33 cellular contexts compared by ENCODE assay signal in genomic region chr22:23057331-23057730, GRCh38.
"Had no signal": no experiment of that assay in that cellular context is flagged by ENCODE, and none has a peak within 500 bp of the region (broad histone marks: within the 10 kb centered on the region; RNA-seq: fewer than 3 reads in every experiment).

No MANE protein-coding gene starts in this region.

- H3K4me3 Mint-ChIP-seq: activated B cell treated with CpG ODN at 0.5 μM for 24 hours; activated CD8-positive, alpha-beta T cell treated with anti-CD3 and anti-CD28 coated beads for 36 hours; activated naive CD8-positive, alpha-beta T cell; activated T-cell treated with anti-CD3 and anti-CD28 coated beads, Interleukin-2, amount 50 U/mL, for 24 hours; activated T-helper 17 cell treated with anti-CD3 and anti-CD28 coated beads, Interleukin-2, amount 50 U/mL, for 72 hours; dendritic cell treated with granulocyte-macrophage colony-stimulating factor and Interleukin-4, amounts not matched to agents 40 ng/mL and 50 ng/mL, for 4 days; endodermal cell; T-helper 17 cell; T-helper 2 cell treated with Interferon-gamma antibody and Interleukin-4, amounts not matched to agents 5 μg/mL and 100 μg/mL, for 36 hours had no signal

- H3K9me3 Mint-ChIP-seq: dendritic cell treated with granulocyte-macrophage colony-stimulating factor and Interleukin-4, amounts not matched to agents 40 ng/mL and 50 ng/mL, for 4 days had no signal

- H3K27ac ChIP-seq: body of pancreas, coronary artery, dorsolateral prefrontal cortex, esophagus muscularis mucosa, foreskin keratinocyte, gastrocnemius medialis, heart right ventricle, WERI-Rb-1 had no signal

- H3K36me3 ChIP-seq: esophagus muscularis mucosa, gastrocnemius medialis, heart right ventricle, WERI-Rb-1 had no signal

- DNase-seq: activated B cell treated with CpG ODN at 0.5 μM for 24 hours; activated CD4-positive, alpha-beta T cell treated with anti-CD3 and anti-CD28 coated beads, Interleukin-2, amount 50 U/mL, for 1 hour; activated CD4-positive, alpha-beta T cell treated with anti-CD3 and anti-CD28 coated beads, Interleukin-2, amount 50 U/mL, for 48 hours; activated CD8-positive, alpha-beta memory T cell treated with anti-CD3 and anti-CD28 coated beads for 24 hours; activated CD8-positive, alpha-beta T cell treated with anti-CD3 and anti-CD28 coated beads for 36 hours; activated effector memory CD4-positive, alpha-beta T cell treated with Interleukin-2 at 50 U/mL for 16 hours; activated gamma-delta T cell treated with Interleukin-2 at 50 U/mL for 16 hours; activated naive CD4-positive, alpha-beta T cell treated with Interleukin-2 at 50 U/mL for 16 hours; activated T-cell treated with anti-CD3 and anti-CD28 coated beads for 4 hours; activated T-cell treated with anti-CD3 and anti-CD28 coated beads, Interleukin-2, amount 50 U/mL, for 24 hours; amniotic stem cell; anterior cingulate cortex; body of pancreas; caudate nucleus; cerebellar nuclear complex; dorsolateral prefrontal cortex; effector memory CD4-positive, alpha-beta T cell; endodermal cell; erythroblast; foreskin keratinocyte; gastrocnemius medialis; heart right ventricle; T-helper 1 cell; T-helper 17 cell; T1000 had no signal

- ATAC-seq: activated CD4-positive, CD25-positive, alpha-beta regulatory T cell treated with anti-CD3 and anti-CD28 coated beads, Interleukin-2, amount 50 U/mL, for 24 hours; activated CD8-positive, alpha-beta T cell treated with anti-CD3 and anti-CD28 coated beads for 36 hours; activated T-helper 17 cell treated with anti-CD3 and anti-CD28 coated beads, Interleukin-2, amount 50 U/mL, for 72 hours; body of pancreas; foreskin keratinocyte; gastrocnemius medialis; heart right ventricle; T-helper 17 cell had no signal

- H3K4me1 Mint-ChIP-seq: activated T-helper 17 cell treated with anti-CD3 and anti-CD28 coated beads, Interleukin-2, amount 50 U/mL, for 72 hours; endodermal cell; T-helper 17 cell had no signal

- H3K27ac Mint-ChIP-seq: activated B cell treated with CpG ODN at 0.5 μM for 24 hours; activated CD8-positive, alpha-beta T cell treated with anti-CD3 and anti-CD28 coated beads for 36 hours; activated naive CD8-positive, alpha-beta T cell; activated T-cell treated with anti-CD3 and anti-CD28 coated beads, Interleukin-2, amount 50 U/mL, for 24 hours; activated T-helper 17 cell treated with anti-CD3 and anti-CD28 coated beads, Interleukin-2, amount 50 U/mL, for 72 hours; dendritic cell treated with granulocyte-macrophage colony-stimulating factor and Interleukin-4, amounts not matched to agents 40 ng/mL and 50 ng/mL, for 4 days; endodermal cell; T-helper 17 cell; T-helper 2 cell treated with Interferon-gamma antibody and Interleukin-4, amounts not matched to agents 5 μg/mL and 100 μg/mL, for 36 hours had no signal

- H3K4me1 ChIP-seq: body of pancreas, esophagus muscularis mucosa, foreskin keratinocyte, gastrocnemius medialis, heart right ventricle had no signal

- H3K4me3 ChIP-seq: body of pancreas, coronary artery, dorsolateral prefrontal cortex, esophagus muscularis mucosa, gastrocnemius medialis, heart right ventricle had no signal

- H3K9me3 ChIP-seq: body of pancreas had no signal

- H3K27me3 ChIP-seq: body of pancreas, dorsolateral prefrontal cortex, esophagus muscularis mucosa, foreskin keratinocyte, gastrocnemius medialis had no signal

- H3K36me3 Mint-ChIP-seq: activated naive CD8-positive, alpha-beta T cell had no signal

- H3K27me3 Mint-ChIP-seq: activated CD8-positive, alpha-beta T cell treated with anti-CD3 and anti-CD28 coated beads for 36 hours; activated T-cell treated with anti-CD3 and anti-CD28 coated beads, Interleukin-2, amount 50 U/mL, for 24 hours; activated T-helper 17 cell treated with anti-CD3 and anti-CD28 coated beads, Interleukin-2, amount 50 U/mL, for 72 hours had no signal
